1 cellular context compared by ENCODE assay signal in the genomic region with DNA sequence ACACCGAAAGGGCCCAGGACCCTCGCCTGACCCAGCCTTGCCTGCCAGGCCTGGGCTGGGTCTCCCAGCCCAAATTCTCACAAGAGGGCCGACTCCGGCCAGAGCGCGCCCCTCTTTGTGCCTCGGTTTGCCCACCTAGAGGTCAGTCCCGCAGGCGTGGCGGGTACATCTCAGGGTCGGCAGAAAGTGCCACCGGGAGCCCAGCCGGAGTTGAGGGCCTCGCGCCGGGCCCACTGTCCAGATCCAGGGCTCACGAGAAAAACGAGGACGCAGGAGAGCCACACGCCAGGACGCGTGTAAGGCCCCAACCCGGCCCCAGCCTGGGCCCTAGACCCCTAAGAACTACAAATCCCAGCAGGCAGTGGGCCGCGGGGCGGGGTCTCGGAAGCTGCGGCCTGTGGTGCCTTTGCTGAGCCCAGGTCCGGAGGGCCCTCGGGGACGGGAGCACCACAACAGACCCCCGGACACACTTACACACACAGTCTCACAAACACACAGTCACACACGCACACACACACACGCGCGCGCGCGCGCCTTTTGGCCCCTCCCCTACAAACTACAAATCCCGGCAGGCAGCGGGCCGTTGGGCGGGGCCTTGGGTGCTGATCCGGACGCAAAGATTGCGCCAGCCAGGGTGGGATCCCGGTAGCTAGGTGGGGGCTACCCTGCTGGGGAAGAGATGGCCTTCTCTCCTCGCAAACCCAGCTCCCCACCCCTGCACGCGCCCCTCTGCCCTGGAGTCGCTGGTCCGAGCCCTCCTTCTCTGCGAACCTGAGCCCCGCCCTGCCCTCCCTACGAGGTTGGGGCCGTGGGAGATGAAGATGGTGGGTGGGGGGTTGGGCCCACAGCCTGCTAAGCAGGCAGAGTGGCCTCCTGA.
TF ChIP-seq lines count a peak whose summit lies in the region.

A gene (plus strand): TSS at position 583 of the 877 bp plus-strand sequence. CDS start 10,752 bp downstream, outside the sequence.

TF ChIP-seq in HepG2, 621 proteins besides CTCF, POLR2A, EP300 and RAD21 (continued from another document):
- TF ChIP-seq ZNF670 (CRISPR knock-in tag; IDR thresholded peaks at IDR 0.05; ENCODE audit: borderline replicate concordance) (peak; percentile 95), KDM1A (CRISPR knock-in tag; IDR thresholded peaks at IDR 0.05) (0 out of 2 replicates have a peak, but pooled peaks have one; percentile 35), EZH2 (conservative IDR thresholded peaks at IDR 0.05; ENCODE audit: low read depth, low read length) (no peak), PHF8 (CRISPR knock-in tag; IDR thresholded peaks at IDR 0.05) (peak; percentile 97), ZNF34 (CRISPR knock-in tag; IDR thresholded peaks at IDR 0.05; ENCODE audit: borderline replicate concordance) (no peak), ZNF782 (CRISPR knock-in tag; IDR thresholded peaks at IDR 0.05; ENCODE audit: borderline replicate concordance) (no peak; the same call in 1 of the 2 replicates), CEBPB (IDR thresholded peaks at IDR 0.05; ENCODE audit: borderline replicate concordance, low read depth, low read length) (peak; percentile 89), FOSL2 (CRISPR knock-in tag; IDR thresholded peaks at IDR 0.05) (peak; percentile 31; the same call in 1 of the 2 replicates), SSRP1 (CRISPR knock-in tag; IDR thresholded peaks at IDR 0.05) (no peak; the same call in 1 of the 2 replicates), GPN1 (CRISPR knock-in tag; IDR thresholded peaks at IDR 0.05; ENCODE audit: borderline replicate concordance) (peak; percentile 53), ZNF264 (CRISPR knock-in tag; IDR thresholded peaks at IDR 0.05) (peak; percentile 78), SNRNP70 (IDR thresholded peaks at IDR 0.05; ENCODE audit: low read depth, low read length) (no peak), KAT8 (CRISPR knock-in tag; IDR thresholded peaks at IDR 0.05) (peak; percentile 88), ZNF616 (CRISPR knock-in tag; IDR thresholded peaks at IDR 0.05; ENCODE audit: low read depth) (peak; percentile 67; the same call in 1 of the 2 replicates), KLF11 (CRISPR knock-in tag; IDR thresholded peaks at IDR 0.05) (peak; percentile 40; the same call in 1 of the 2 replicates), ETV6 (CRISPR knock-in tag; conservative IDR thresholded peaks at IDR 0.05) (peak; percentile 94), MTA3 (CRISPR knock-in tag; IDR thresholded peaks at IDR 0.05) (0 out of 2 replicates have a peak, but pooled peaks have one; percentile 63), CREB1 (IDR thresholded peaks at IDR 0.05) (peak; percentile 55; the same call in 1 of the 2 replicates), CREB1 (CRISPR knock-in tag; IDR thresholded peaks at IDR 0.05) (peak; percentile 82), IRX3 (CRISPR knock-in tag; IDR thresholded peaks at IDR 0.05; ENCODE audit: borderline replicate concordance, low read depth) (peak; percentile 89)
- TF ChIP-seq, protein P1, sequence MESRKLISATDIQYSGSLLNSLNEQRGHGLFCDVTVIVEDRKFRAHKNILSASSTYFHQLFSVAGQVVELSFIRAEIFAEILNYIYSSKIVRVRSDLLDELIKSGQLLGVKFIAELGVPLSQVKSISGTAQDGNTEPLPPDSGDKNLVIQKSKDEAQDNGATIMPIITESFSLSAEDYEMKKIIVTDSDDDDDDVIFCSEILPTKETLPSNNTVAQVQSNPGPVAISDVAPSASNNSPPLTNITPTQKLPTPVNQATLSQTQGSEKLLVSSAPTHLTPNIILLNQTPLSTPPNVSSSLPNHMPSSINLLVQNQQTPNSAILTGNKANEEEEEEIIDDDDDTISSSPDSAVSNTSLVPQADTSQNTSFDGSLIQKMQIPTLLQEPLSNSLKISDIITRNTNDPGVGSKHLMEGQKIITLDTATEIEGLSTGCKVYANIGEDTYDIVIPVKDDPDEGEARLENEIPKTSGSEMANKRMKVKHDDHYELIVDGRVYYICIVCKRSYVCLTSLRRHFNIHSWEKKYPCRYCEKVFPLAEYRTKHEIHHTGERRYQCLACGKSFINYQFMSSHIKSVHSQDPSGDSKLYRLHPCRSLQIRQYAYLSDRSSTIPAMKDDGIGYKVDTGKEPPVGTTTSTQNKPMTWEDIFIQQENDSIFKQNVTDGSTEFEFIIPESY (CRISPR knock-in tag; IDR thresholded peaks at IDR 0.05), result 0 out of 2 replicates have a peak, but pooled peaks have one; percentile 35
- TF ChIP-seq, protein P2, sequence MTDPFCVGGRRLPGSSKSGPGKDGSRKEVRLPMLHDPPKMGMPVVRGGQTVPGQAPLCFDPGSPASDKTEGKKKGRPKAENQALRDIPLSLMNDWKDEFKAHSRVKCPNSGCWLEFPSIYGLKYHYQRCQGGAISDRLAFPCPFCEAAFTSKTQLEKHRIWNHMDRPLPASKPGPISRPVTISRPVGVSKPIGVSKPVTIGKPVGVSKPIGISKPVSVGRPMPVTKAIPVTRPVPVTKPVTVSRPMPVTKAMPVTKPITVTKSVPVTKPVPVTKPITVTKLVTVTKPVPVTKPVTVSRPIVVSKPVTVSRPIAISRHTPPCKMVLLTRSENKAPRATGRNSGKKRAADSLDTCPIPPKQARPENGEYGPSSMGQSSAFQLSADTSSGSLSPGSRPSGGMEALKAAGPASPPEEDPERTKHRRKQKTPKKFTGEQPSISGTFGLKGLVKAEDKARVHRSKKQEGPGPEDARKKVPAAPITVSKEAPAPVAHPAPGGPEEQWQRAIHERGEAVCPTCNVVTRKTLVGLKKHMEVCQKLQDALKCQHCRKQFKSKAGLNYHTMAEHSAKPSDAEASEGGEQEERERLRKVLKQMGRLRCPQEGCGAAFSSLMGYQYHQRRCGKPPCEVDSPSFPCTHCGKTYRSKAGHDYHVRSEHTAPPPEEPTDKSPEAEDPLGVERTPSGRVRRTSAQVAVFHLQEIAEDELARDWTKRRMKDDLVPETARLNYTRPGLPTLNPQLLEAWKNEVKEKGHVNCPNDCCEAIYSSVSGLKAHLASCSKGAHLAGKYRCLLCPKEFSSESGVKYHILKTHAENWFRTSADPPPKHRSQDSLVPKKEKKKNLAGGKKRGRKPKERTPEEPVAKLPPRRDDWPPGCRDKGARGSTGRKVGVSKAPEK (CRISPR knock-in tag; IDR thresholded peaks at IDR 0.05; ENCODE audit: borderline replicate concordance), result no peak
- TF ChIP-seq, protein P3, sequence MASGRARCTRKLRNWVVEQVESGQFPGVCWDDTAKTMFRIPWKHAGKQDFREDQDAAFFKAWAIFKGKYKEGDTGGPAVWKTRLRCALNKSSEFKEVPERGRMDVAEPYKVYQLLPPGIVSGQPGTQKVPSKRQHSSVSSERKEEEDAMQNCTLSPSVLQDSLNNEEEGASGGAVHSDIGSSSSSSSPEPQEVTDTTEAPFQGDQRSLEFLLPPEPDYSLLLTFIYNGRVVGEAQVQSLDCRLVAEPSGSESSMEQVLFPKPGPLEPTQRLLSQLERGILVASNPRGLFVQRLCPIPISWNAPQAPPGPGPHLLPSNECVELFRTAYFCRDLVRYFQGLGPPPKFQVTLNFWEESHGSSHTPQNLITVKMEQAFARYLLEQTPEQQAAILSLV (CRISPR knock-in tag; IDR thresholded peaks at IDR 0.05; ENCODE audit: borderline replicate concordance), result peak; percentile 55; the same call in 1 of the 2 replicates
- TF ChIP-seq, protein P4, sequence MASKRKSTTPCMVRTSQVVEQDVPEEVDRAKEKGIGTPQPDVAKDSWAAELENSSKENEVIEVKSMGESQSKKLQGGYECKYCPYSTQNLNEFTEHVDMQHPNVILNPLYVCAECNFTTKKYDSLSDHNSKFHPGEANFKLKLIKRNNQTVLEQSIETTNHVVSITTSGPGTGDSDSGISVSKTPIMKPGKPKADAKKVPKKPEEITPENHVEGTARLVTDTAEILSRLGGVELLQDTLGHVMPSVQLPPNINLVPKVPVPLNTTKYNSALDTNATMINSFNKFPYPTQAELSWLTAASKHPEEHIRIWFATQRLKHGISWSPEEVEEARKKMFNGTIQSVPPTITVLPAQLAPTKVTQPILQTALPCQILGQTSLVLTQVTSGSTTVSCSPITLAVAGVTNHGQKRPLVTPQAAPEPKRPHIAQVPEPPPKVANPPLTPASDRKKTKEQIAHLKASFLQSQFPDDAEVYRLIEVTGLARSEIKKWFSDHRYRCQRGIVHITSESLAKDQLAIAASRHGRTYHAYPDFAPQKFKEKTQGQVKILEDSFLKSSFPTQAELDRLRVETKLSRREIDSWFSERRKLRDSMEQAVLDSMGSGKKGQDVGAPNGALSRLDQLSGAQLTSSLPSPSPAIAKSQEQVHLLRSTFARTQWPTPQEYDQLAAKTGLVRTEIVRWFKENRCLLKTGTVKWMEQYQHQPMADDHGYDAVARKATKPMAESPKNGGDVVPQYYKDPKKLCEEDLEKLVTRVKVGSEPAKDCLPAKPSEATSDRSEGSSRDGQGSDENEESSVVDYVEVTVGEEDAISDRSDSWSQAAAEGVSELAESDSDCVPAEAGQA (IDR thresholded peaks at IDR 0.05; ENCODE audit: low read depth), result peak; percentile 65
- TF ChIP-seq, protein P4 (CRISPR knock-in tag; IDR thresholded peaks at IDR 0.05; ENCODE audit: borderline replicate concordance), result peak; percentile 88
- TF ChIP-seq, protein P5, sequence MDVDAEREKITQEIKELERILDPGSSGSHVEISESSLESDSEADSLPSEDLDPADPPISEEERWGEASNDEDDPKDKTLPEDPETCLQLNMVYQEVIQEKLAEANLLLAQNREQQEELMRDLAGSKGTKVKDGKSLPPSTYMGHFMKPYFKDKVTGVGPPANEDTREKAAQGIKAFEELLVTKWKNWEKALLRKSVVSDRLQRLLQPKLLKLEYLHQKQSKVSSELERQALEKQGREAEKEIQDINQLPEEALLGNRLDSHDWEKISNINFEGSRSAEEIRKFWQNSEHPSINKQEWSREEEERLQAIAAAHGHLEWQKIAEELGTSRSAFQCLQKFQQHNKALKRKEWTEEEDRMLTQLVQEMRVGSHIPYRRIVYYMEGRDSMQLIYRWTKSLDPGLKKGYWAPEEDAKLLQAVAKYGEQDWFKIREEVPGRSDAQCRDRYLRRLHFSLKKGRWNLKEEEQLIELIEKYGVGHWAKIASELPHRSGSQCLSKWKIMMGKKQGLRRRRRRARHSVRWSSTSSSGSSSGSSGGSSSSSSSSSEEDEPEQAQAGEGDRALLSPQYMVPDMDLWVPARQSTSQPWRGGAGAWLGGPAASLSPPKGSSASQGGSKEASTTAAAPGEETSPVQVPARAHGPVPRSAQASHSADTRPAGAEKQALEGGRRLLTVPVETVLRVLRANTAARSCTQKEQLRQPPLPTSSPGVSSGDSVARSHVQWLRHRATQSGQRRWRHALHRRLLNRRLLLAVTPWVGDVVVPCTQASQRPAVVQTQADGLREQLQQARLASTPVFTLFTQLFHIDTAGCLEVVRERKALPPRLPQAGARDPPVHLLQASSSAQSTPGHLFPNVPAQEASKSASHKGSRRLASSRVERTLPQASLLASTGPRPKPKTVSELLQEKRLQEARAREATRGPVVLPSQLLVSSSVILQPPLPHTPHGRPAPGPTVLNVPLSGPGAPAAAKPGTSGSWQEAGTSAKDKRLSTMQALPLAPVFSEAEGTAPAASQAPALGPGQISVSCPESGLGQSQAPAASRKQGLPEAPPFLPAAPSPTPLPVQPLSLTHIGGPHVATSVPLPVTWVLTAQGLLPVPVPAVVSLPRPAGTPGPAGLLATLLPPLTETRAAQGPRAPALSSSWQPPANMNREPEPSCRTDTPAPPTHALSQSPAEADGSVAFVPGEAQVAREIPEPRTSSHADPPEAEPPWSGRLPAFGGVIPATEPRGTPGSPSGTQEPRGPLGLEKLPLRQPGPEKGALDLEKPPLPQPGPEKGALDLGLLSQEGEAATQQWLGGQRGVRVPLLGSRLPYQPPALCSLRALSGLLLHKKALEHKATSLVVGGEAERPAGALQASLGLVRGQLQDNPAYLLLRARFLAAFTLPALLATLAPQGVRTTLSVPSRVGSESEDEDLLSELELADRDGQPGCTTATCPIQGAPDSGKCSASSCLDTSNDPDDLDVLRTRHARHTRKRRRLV (CRISPR knock-in tag; IDR thresholded peaks at IDR 0.05), result peak; percentile 83
- TF ChIP-seq, protein P6, sequence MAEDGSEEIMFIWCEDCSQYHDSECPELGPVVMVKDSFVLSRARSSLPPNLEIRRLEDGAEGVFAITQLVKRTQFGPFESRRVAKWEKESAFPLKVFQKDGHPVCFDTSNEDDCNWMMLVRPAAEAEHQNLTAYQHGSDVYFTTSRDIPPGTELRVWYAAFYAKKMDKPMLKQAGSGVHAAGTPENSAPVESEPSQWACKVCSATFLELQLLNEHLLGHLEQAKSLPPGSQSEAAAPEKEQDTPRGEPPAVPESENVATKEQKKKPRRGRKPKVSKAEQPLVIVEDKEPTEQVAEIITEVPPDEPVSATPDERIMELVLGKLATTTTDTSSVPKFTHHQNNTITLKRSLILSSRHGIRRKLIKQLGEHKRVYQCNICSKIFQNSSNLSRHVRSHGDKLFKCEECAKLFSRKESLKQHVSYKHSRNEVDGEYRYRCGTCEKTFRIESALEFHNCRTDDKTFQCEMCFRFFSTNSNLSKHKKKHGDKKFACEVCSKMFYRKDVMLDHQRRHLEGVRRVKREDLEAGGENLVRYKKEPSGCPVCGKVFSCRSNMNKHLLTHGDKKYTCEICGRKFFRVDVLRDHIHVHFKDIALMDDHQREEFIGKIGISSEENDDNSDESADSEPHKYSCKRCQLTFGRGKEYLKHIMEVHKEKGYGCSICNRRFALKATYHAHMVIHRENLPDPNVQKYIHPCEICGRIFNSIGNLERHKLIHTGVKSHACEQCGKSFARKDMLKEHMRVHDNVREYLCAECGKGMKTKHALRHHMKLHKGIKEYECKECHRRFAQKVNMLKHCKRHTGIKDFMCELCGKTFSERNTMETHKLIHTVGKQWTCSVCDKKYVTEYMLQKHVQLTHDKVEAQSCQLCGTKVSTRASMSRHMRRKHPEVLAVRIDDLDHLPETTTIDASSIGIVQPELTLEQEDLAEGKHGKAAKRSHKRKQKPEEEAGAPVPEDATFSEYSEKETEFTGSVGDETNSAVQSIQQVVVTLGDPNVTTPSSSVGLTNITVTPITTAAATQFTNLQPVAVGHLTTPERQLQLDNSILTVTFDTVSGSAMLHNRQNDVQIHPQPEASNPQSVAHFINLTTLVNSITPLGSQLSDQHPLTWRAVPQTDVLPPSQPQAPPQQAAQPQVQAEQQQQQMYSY (CRISPR knock-in tag; IDR thresholded peaks at IDR 0.05), result peak; percentile 84
